Comparison of ENCODE assay signal across 22 cellular contexts in genomic region chr11:117292616-117293015, GRCh38. TPM values are rescaled to one million over a fixed set of nuclear protein-coding genes. Genes with fewer than 3 reads are reported as not detected.
"Had no signal": no experiment of that assay in that cellular context is flagged by ENCODE, and none has a peak within 500 bp of the region (broad histone marks: within the 10 kb centered on the region; RNA-seq: fewer than 3 reads in every experiment).

No MANE protein-coding gene starts in this region.

- H3K9me3 ChIP-seq: MG63, SK-N-SH had no signal

- H3K4me2 ChIP-seq: SK-N-SH had no signal

- ATAC-seq: HepG2, Panc1, PC-3 had no signal

- H3K27me3 ChIP-seq: MG63 had no signal

- H3K27ac ChIP-seq: RWPE1 had no signal

- DNase-seq: IMR-90, Karpas-422, KG1, MG63, NCI-H1105, NCI-H1417, NCI-H1436 treated with DMSO at 0.1 percent for 48 hours, NCI-H1694, NCI-H187 treated with DMSO at 0.1 percent for 48 hours, NCI-H2029 treated with DMSO at 0.1 percent for 48 hours, NCI-H2227 treated with DMSO at 0.1 percent for 48 hours, NCI-H524, NCI-H526 treated with DMSO at 0.1 percent for 48 hours, NCI-H748 treated with DMSO at 0.1 percent for 48 hours, PC-3, SHP77, SK-N-SH, SW 1271 had no signal

- H3K9ac ChIP-seq: SK-N-SH had no signal

- H3K4me3 ChIP-seq: MG63 had no signal

RNA-seq across cellular contexts. Expression of gene BACE1, which starts 23.4 kb away (rescaled TPM):
- total RNA-seq: OCI-LY7 had no signal
